ENCODE assay signal across 2 cellular contexts in the genomic region with DNA sequence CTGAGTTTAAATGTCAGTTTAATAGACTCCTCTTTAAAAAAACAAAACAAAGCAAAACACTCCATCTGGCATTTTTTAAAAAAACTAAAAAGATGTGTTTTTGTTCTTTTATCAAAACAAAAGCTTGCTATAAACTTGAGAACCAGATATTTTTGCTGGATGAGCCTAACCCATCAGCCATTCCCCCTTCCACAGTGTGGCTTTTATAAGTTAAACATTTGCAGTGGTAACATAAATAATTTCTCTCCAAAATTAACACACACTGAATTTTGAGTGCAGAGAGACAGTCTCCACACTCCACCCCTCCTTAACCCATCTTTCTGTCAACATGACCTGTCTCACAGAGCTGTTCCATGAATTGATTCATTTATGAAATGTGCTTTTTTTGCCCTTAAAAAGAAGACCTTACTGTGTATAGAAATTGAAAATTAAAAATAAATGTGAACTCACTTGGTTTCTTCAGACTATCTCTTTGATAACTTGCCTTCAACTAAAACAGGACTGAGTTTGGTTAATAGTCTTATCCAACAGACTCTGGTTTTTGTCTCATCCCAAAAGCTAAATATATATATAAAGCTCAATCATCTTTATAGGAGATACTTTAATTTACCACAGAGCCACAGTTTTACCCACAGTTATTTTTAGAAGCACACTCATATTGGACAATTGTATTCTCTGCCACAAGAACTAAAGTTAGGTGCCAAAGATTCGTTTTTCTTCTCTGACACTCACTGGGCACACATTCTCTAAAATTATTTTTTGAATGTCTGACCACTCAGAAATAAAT.
TF ChIP-seq lines count a peak whose summit lies in the region.

No MANE protein-coding gene starts in this region.

TF ChIP-seq in IMR-90, 13 proteins besides CTCF, POLR2A, EP300 and RAD21:
- TF ChIP-seq BHLHE40 (IDR thresholded peaks at IDR 0.05; ENCODE audit: low read depth, low read length): no peak
- TF ChIP-seq RCOR1 (IDR thresholded peaks at IDR 0.05; ENCODE audit: insufficient replicate concordance, low read length): no peak
- TF ChIP-seq CEBPB (IDR thresholded peaks at IDR 0.05; ENCODE audit: low read depth, low read length): no peak
- no peak for TF ChIP-seq MAFK (IDR thresholded peaks at IDR 0.05; ENCODE audit: low read depth, low read length)
- TF ChIP-seq NFE2L2 (IDR thresholded peaks at IDR 0.05; ENCODE audit: low read depth, low read length): no peak
- TF ChIP-seq FOS (IDR thresholded peaks at IDR 0.05; ENCODE audit: low read depth, low read length): no peak

TF ChIP-seq in H1, 55 proteins besides CTCF, POLR2A, EP300 and RAD21:
- TF ChIP-seq JUN (IDR thresholded peaks at IDR 0.05; ENCODE audit: low read depth, low read length) (no peak), MAFK (IDR thresholded peaks at IDR 0.05; ENCODE audit: low read depth, low read length) (no peak), SP4 (IDR thresholded peaks at IDR 0.05; ENCODE audit: low read length) (no peak), MAX (IDR thresholded peaks at IDR 0.05) (no peak), EZH2 (IDR thresholded peaks at IDR 0.05; ENCODE audit: low read depth, low read length, severe bottlenecking) (no peak), TAF7 (optimal IDR thresholded peaks at IDR 0.05; ENCODE audit: borderline replicate concordance, low read depth, low read length) (no peak)
TF ChIP-seq in H1: peak in this region for 0.
